19 cellular contexts compared by ENCODE assay signal in genomic region chr3:114314259-114314658, GRCh38. TPM values are rescaled to one million over a fixed set of nuclear protein-coding genes. Genes with fewer than 3 reads are reported as not detected.
"Had no signal": no experiment of that assay in that cellular context is flagged by ENCODE, and none has a peak within 500 bp of the region (broad histone marks: within the 10 kb centered on the region; RNA-seq: fewer than 3 reads in every experiment).

No MANE protein-coding gene starts in this region.

- H3K4me3 Mint-ChIP-seq: brain; nephron; stimulated activated naive B cell treated with anti-CD40 and anti-IgM and Interleukin-4, amounts not matched to agents 10 μg/mL and 1 μg/mL and 100 μg/mL, for 72 hours had no signal

- ATAC-seq: left ventricle myocardium superior; stimulated activated naive B cell treated with anti-CD40 and anti-IgM and Interleukin-4, amounts not matched to agents 10 μg/mL and 1 μg/mL and 100 μg/mL, for 72 hours had no signal

- H3K27me3 Mint-ChIP-seq: brain; stimulated activated naive B cell treated with anti-CD40 and anti-IgM and Interleukin-4, amounts not matched to agents 10 μg/mL and 1 μg/mL and 100 μg/mL, for 72 hours had no signal

- H3K27ac Mint-ChIP-seq: nephron; stimulated activated naive B cell treated with anti-CD40 and anti-IgM and Interleukin-4, amounts not matched to agents 10 μg/mL and 1 μg/mL and 100 μg/mL, for 72 hours had no signal

- H3K9me3 Mint-ChIP-seq: brain; nephron; stimulated activated naive B cell treated with anti-CD40 and anti-IgM and Interleukin-4, amounts not matched to agents 10 μg/mL and 1 μg/mL and 100 μg/mL, for 72 hours had no signal

- H3K4me3 ChIP-seq: SK-N-MC, transverse colon had no signal

- H3K27me3 ChIP-seq: transverse colon had no signal

- DNase-seq: activated CD4-positive, alpha-beta T cell treated with anti-CD3 and anti-CD28 coated beads for 4 hours; activated naive CD4-positive, alpha-beta T cell; activated T-cell treated with anti-CD3 and anti-CD28 coated beads, Interleukin-2, amount 50 U/mL, for 1 hour; amygdala; cortex of kidney; effector CD4-positive, alpha-beta T cell; foreskin fibroblast; hippocampal formation; kidney glomerular epithelial cell; left ventricle myocardium superior; mesenchymal stem cell; nucleus accumbens; posterior cingulate gyrus; stimulated activated naive B cell treated with anti-CD40 and anti-IgM and Interleukin-4, amounts not matched to agents 10 μg/mL and 1 μg/mL and 100 μg/mL, for 72 hours; transverse colon; WERI-Rb-1 had no signal

- H3K36me3 ChIP-seq: transverse colon, WERI-Rb-1 had no signal

- H3K4me1 Mint-ChIP-seq: brain, nephron had no signal

- H3K9me3 ChIP-seq: transverse colon had no signal

- H3K27ac ChIP-seq: SK-N-MC, transverse colon, WERI-Rb-1 had no signal

- H3K4me1 ChIP-seq: transverse colon had no signal

RNA-seq across cellular contexts. Expression of gene TIGIT, which starts 20.4 kb away (rescaled TPM):
- total RNA-seq: left ventricle myocardium superior had no signal
